16 cellular contexts compared by ENCODE assay signal in genomic region chr9:126055386-126055785, GRCh38.
DNase-seq lines count a peak whose midpoint lies in the region; TF ChIP-seq lines count a peak whose summit lies in the region.
"Had no signal": no experiment of that assay in that cellular context is flagged by ENCODE, and none has a peak within 500 bp of the region (broad histone marks: within the 10 kb centered on the region; RNA-seq: fewer than 3 reads in every experiment).

No MANE protein-coding gene starts in this region.

- no peaks in the 10 kb centered on the region for H3K36me3 ChIP-seq in brain microvascular endothelial cell (replicated peaks)
- H3K36me3 ChIP-seq: heart right ventricle, left ventricle myocardium inferior, prostate gland had no signal

- H3K27ac ChIP-seq in brain microvascular endothelial cell = no peak overlapping the region
- H3K27ac ChIP-seq: heart right ventricle, left ventricle myocardium inferior, prostate gland, testis, VCaP had no signal

- TF ChIP-seq CTCF in brain microvascular endothelial cell (IDR thresholded peaks at IDR 0.05; ENCODE audit: low read depth, low read length, missing control alignments) = no peak

- H3K27me3 ChIP-seq in brain microvascular endothelial cell (replicated peaks) = no peaks in the 10 kb centered on the region
- H3K27me3 ChIP-seq: testis had no signal

- DNase-seq in ELR (ENCODE audit: low read depth) (peak; percentile 67), M059J (ENCODE audit: low read depth) (peak; percentile 81), brain microvascular endothelial cell (peak; percentile 4), myocyte (ENCODE audit: low read depth) (peak; percentile 7), NAMALWA (ENCODE audit: low spot score) (no peak), Ammon's horn (ENCODE audit: low spot score) (no peak), iPS-NIHi7 (ENCODE audit: extremely low spot score) (no peak), COLO668 (lab: John Stamatoyannopoulos, UW; ENCODE audit: unreplicated experiment) (no peak)
- DNase-seq: central memory CD4-positive, alpha-beta T cell; heart right ventricle; left ventricle myocardium inferior; MV-4-11; NCI-H2171 treated with DMSO at 0.1 percent for 48 hours; testis had no signal

- in situ Hi-C loops in brain microvascular endothelial cell (cut with HindIII; ENCODE audit: low pct_ligation_motif_present, low sequenced_read_pairs) = no loop called here

- H3K4me3 ChIP-seq in brain microvascular endothelial cell (ENCODE audit: low read depth, low read length) = no peak overlapping the region
- H3K4me3 ChIP-seq: heart right ventricle, left ventricle myocardium inferior, prostate gland, testis had no signal

Comparison
In these comparisons a context has a peak if more than half of its experiments do, and no peak if none do; other contexts are left out.
1. DNase-seq: peak in ELR (single experiment), M059J (single experiment), brain microvascular endothelial cell (single experiment) and myocyte (single experiment); none in NAMALWA (single experiment), Ammon's horn (single experiment), iPS-NIHi7 (single experiment) and COLO668 (single experiment).